ENCODE assay signal across 1 cellular context in genomic region chr11:77580712-77581337, GRCh38.
TF ChIP-seq lines count a peak whose summit lies in the region.

No MANE protein-coding gene starts in this region.

TF ChIP-seq in IMR-90, 13 proteins besides CTCF, POLR2A, EP300 and RAD21:
- TF ChIP-seq NFE2L2 (IDR thresholded peaks at IDR 0.05; ENCODE audit: low read depth, low read length) (no peak), SMC3 (IDR thresholded peaks at IDR 0.05; ENCODE audit: low read depth, low read length) (no peak), MAFK (IDR thresholded peaks at IDR 0.05; ENCODE audit: low read depth, low read length) (no peak), MXI1 (IDR thresholded peaks at IDR 0.05; ENCODE audit: borderline replicate concordance, low read depth, low read length) (no peak), ELK1 (IDR thresholded peaks at IDR 0.05; ENCODE audit: borderline replicate concordance, low read depth, low read length) (no peak), BHLHE40 (IDR thresholded peaks at IDR 0.05; ENCODE audit: low read depth, low read length) (no peak), MAZ (IDR thresholded peaks at IDR 0.05; ENCODE audit: borderline replicate concordance, low read depth, low read length) (no peak), CHD1 (IDR thresholded peaks at IDR 0.05; ENCODE audit: low read depth, low read length) (no peak), FOS (IDR thresholded peaks at IDR 0.05; ENCODE audit: low read depth, low read length) (no peak), RCOR1 (IDR thresholded peaks at IDR 0.05; ENCODE audit: insufficient replicate concordance, low read length) (no peak), CEBPB (IDR thresholded peaks at IDR 0.05; ENCODE audit: low read depth, low read length) (no peak), RFX5 (IDR thresholded peaks at IDR 0.05; ENCODE audit: low read depth, low read length) (no peak), USF2 (IDR thresholded peaks at IDR 0.05; ENCODE audit: low read depth, low read length) (no peak)
